In genomic region chr2:151827564-151828142, GRCh38 we compare ENCODE assay signal across 8 cellular contexts. TPM values are rescaled to one million over a fixed set of nuclear protein-coding genes. Genes with fewer than 3 reads are reported as not detected.
A peak's percentile ranks its signal among the peaks of the same experiment; 100 is the strongest.
DNase-seq lines count a peak whose midpoint lies in the region; ATAC-seq and TF ChIP-seq lines count a peak whose summit lies in the region.

No MANE protein-coding gene starts in this region.

- peaks cover 53% of the 10 kb centered on the region for H3K79me2 ChIP-seq in SK-N-SH (ENCODE audit: insufficient read depth)

- peak overlapping the region; percentile 81 for H3K4me3 ChIP-seq in AG04449 (ENCODE audit: low read depth, low read length)
- H3K4me3 ChIP-seq in SK-N-SH (ENCODE audit: low read depth in 2 of 2, low read length in 1 of 2) = peak overlapping the region; percentile 84 to 96

- CTCF ChIA-PET in AG04449 (lab: Yijun Ruan, JAX) = interaction anchor here (0.9 to 2.2 kb wide), 4 partner anchors 8 to 198 kb away, joined by 4 to 7 read pairs (median 6); no protein-coding TSS in a partner anchor
- CTCF ChIA-PET in SK-N-SH (lab: Yijun Ruan, JAX) = interaction anchor here (1.0 to 2.5 kb wide), 2 partner anchors 9 to 198 kb away, joined by 4 to 9 read pairs; no protein-coding TSS in a partner anchor

- peaks cover 0 to 15% of the 10 kb centered on the region in 2 experiments; a peak in 2 of 4 replicates for H3K4me1 ChIP-seq in SK-N-SH (ENCODE audit: control insufficient read depth in 1 of 2, insufficient read depth in 2 of 2, low read depth in 1 of 2, low read length in 1 of 2)

- H3F3A ChIP-seq in SK-N-SH (replicated peaks; ENCODE audit: insufficient read depth) = peaks cover 11% of the 10 kb centered on the region

- peak overlapping the region; percentile 91 for H3K4me2 ChIP-seq in SK-N-SH

- H2AFZ ChIP-seq in SK-N-SH (ENCODE audit: low read depth) = peak overlapping the region; percentile 86

- no peaks in the 10 kb centered on the region for H3K36me3 ChIP-seq in SK-N-SH (replicated peaks in 1 of 2; ENCODE audit: control insufficient read depth in 1 of 2, insufficient read depth in 2 of 2, low read length in 1 of 2)

- H3K9ac ChIP-seq in SK-N-SH = peak overlapping the region; percentile 89

- no peak for TF ChIP-seq EP300 in SK-N-SH (IDR thresholded peaks at IDR 0.05; ENCODE audit: borderline replicate concordance in 1 of 2, low read depth in 1 of 2, low read length in 1 of 2)

- H3K9me2 ChIP-seq in SK-N-SH = no peaks in the 10 kb centered on the region

- ATAC-seq in GM18508 (IDR thresholded peaks at IDR 0.05; ENCODE audit: insufficient read depth, unreplicated experiment) = peak; percentile 2
- ATAC-seq in HG03039 (IDR thresholded peaks at IDR 0.05; ENCODE audit: unreplicated experiment) = peak; percentile 18

- peaks cover 40% of the 10 kb centered on the region for H4K20me1 ChIP-seq in SK-N-SH (ENCODE audit: insufficient read depth)

- no peaks in the 10 kb centered on the region for H3K9me3 ChIP-seq in SK-N-SH

- POLR2A ChIA-PET in AG04449 (lab: Yijun Ruan, JAX) (interaction anchor here (1.0 kb wide), 1 partner anchor 18 kb away, joined by 3 read pairs; no protein-coding TSS in a partner anchor), SK-N-SH (lab: Yijun Ruan, JAX) (interaction anchor here (0.8 kb wide), 1 partner anchor 22 kb away, joined by 3 read pairs; no protein-coding TSS in a partner anchor)

- WGBS in SK-N-SH (ENCODE audit: low lambda C conversion rate) = 7% methylated on average over 18 of the region's 38 CpGs

- H3K27ac ChIP-seq in SK-N-SH (ENCODE audit: low read depth in 2 of 2, low read length in 1 of 2) (peak overlapping the region; percentile 64 to 86), caudate nucleus (ENCODE audit: low read depth, low read length) (peak overlapping the region; percentile 88)

- DNase-seq in AG04449 (ENCODE audit: low read depth, low spot score) (no peak), SK-N-SH (peak; percentile 36), caudate nucleus (lab: John Stamatoyannopoulos, UW) (peak in 12 of 61 donors; percentile 4 to 58 (median 38)), kidney tubule cell (ENCODE audit: low spot score) (peak; percentile 50), inferior parietal cortex (ENCODE audit: extremely low spot score) (no peak)
- DNase-seq in stimulated activated CD8-positive, alpha-beta memory T cell treated with anti-CD3 and anti-CD28 coated beads, Interleukin-4, amount 100 ng/mL, for 48 hours = peak; percentile 64

- TF ChIP-seq CTCF in AG04449 (IDR thresholded peaks at IDR 0.05; ENCODE audit: insufficient read depth, low read length, missing control alignments) (no peak), SK-N-SH (IDR thresholded peaks at IDR 0.05) (no peak)

- no peak for TF ChIP-seq RAD21 in SK-N-SH (IDR thresholded peaks at IDR 0.05; ENCODE audit: low read length)

- no peaks in the 10 kb centered on the region for H3K27me3 ChIP-seq in SK-N-SH (ENCODE audit: insufficient read depth)

TF ChIP-seq in SK-N-SH, 30 proteins besides CTCF, POLR2A, EP300 and RAD21:
- TF ChIP-seq SIN3A (IDR thresholded peaks at IDR 0.05; ENCODE audit: borderline replicate concordance, low read depth, low read length) (no peak), RCOR1 (IDR thresholded peaks at IDR 0.05; ENCODE audit: low read length) (0 out of 2 replicates have a peak, but pooled peaks have one; percentile 15)

RNA-seq across cellular contexts. Expression of gene ARL5A, which starts 0.6 kb away (rescaled TPM):
- 8.2 and 8.4 TPM in 2 replicates for polyA plus RNA-seq in SK-N-SH (2012; rRNA removed)
- 14.0 and 22.6 TPM in 2 replicates for polyA plus RNA-seq in SK-N-SH (2012; cell fraction: cytosol; rRNA removed)
- 3.0 and 5.6 TPM in 2 replicates for polyA plus RNA-seq in SK-N-SH (2012; cell fraction: nucleus; rRNA removed)

Comparison
In these comparisons a context has a peak if more than half of its experiments do, and no peak if none do; other contexts are left out.
1. DNase-seq: peak in SK-N-SH (single experiment), kidney tubule cell (single experiment) and stimulated activated CD8-positive, alpha-beta memory T cell treated with anti-CD3 and anti-CD28 coated beads, Interleukin-4, amount 100 ng/mL, for 48 hours (single experiment); none in AG04449 (single experiment) and inferior parietal cortex (single experiment).